ENCODE assay signal across 13 cellular contexts in the genomic region with DNA sequence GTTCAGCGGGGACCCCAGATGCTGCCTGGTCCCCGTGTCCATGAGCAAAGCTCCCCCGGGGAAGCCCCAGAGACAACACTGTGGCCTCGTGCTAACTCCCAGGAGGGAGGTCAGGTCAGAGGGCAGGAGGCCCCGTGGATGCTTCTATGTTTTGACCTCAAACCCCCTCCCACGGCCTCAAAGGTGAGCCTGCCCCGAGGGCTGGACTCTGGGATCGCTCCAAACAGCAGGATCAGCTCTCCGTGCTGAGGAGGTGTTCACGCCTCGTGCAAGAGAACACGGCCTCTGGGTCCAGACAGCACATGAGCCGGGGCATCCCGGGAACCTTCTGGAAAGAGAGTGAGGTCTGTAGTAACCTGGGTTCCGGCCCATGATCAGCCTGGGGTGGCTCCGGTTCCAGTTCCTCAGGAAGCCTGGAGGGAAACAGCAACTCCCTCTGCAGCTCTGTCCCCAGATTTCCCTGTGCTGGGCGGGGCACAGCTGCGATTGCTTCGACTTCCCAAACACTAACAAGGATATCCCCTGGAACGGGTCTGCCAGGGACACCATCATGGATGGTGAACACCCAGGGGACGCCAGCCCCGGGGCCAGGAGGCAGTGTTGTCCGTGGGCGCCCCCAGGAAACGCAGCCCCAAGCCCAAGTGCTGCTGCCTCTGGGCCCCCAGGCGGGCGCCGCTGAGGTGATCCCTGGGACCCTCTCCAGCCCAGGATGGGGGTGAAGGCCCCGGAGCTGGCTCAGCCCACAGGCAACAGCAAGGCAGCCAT. TPM values are rescaled to one million over a fixed set of nuclear protein-coding genes. Genes with fewer than 3 reads are reported as not detected.
DNase-seq lines count a peak whose midpoint lies in the region; ATAC-seq and TF ChIP-seq lines count a peak whose summit lies in the region.
"Had no signal": no experiment of that assay in that cellular context is flagged by ENCODE, and none has a peak within 500 bp of the region (broad histone marks: within the 10 kb centered on the region; RNA-seq: fewer than 3 reads in every experiment).

No MANE protein-coding gene starts in this region.

- POLR2A ChIA-PET in CD8-positive, alpha-beta memory T cell (lab: Charles Lee): no interaction called here
- POLR2A ChIA-PET in activated CD8-positive, alpha-beta T cell treated with anti-CD3 and anti-CD28 coated beads, Interleukin-2, amount 10 ng/mL, durations not matched to agents 7 days and 5 days (lab: Charles Lee): interaction anchor here (0.6 kb wide), 1 partner anchor 382 kb away, joined by 4 read pairs; no protein-coding TSS in a partner anchor

- no peak overlapping the region for H2AFZ ChIP-seq in H9 (ENCODE audit: low read length)

- no peaks in the 10 kb centered on the region for H4K20me1 ChIP-seq in H9 (ENCODE audit: control insufficient read depth, insufficient read depth, insufficient read length)

- H3K79me1 ChIP-seq in H9 (ENCODE audit: insufficient read depth, low read depth, low read length, poor library complexity, severe bottlenecking): no peaks in the 10 kb centered on the region

- no peak overlapping the region for H3K56ac ChIP-seq in H9 (ENCODE audit: insufficient read length, low read depth, low read length)

- no peak overlapping the region for H2BK120ac ChIP-seq in H9 (ENCODE audit: low read depth, low read length, poor library complexity, severe bottlenecking)

- peaks cover 57% of the 10 kb centered on the region for H3K27me3 Mint-ChIP-seq in H9 (ENCODE audit: low read depth)
- H3K27me3 Mint-ChIP-seq in CD8-positive, alpha-beta memory T cell: peaks cover 4 to 25% of the 10 kb centered on the region in 2 donors
- H3K27me3 Mint-ChIP-seq in activated CD8-positive, alpha-beta T cell treated with anti-CD3 and anti-CD28 coated beads, Interleukin-2, amount 10 ng/mL, durations not matched to agents 7 days and 5 days (ENCODE audit: low read depth): peaks cover 7% of the 10 kb centered on the region

- H3K27ac ChIP-seq in H9 (ENCODE audit: insufficient read length, low read depth, low read length) (no peak overlapping the region), dorsolateral prefrontal cortex (peak overlapping the region in 44 of 59 donors; percentile 13 to 86 (median 70)), right lobe of liver (peak overlapping the region; percentile 47 to 89 (median 87)), stomach smooth muscle (ENCODE audit: low read length) (peak overlapping the region; percentile 84)
- no peak overlapping the region for H3K27ac ChIP-seq in CD8-positive, alpha-beta memory T cell (ENCODE audit: low read depth, low read length)

- no peaks in the 10 kb centered on the region; the same call in 1 of the 2 replicates for H3K27me3 ChIP-seq in H9 (ENCODE audit: insufficient read depth, low read length)
- no peaks in the 10 kb centered on the region for H3K27me3 ChIP-seq in dorsolateral prefrontal cortex
- H3K27me3 ChIP-seq in right lobe of liver: no peaks in the 10 kb centered on the region
- no peaks in the 10 kb centered on the region for H3K27me3 ChIP-seq in stomach smooth muscle (ENCODE audit: control insufficient read depth in 1 of 2, insufficient read depth in 2 of 2, low read length in 2 of 2)
- no peaks in the 10 kb centered on the region for H3K27me3 ChIP-seq in CD8-positive, alpha-beta memory T cell (ENCODE audit: insufficient read depth, low read length, poor library complexity, severe bottlenecking)

- no peak overlapping the region for H3T11ph ChIP-seq in H9 (ENCODE audit: low read length)

- H3K14ac ChIP-seq in H9 (ENCODE audit: insufficient read depth, low read length): no peak overlapping the region; the same call in 1 of the 2 replicates

- WGBS in H9 (ENCODE audit: extremely low coverage, insufficient read length, low lambda C conversion rate): no CpG with 5 or more reads among the region's 29 CpGs
- WGBS in right lobe of liver (ENCODE audit: insufficient coverage, low coverage, low lambda C conversion rate, missing lambda C conversion rate): 0% methylated on average over 1 of the region's 29 CpGs

- no peak overlapping the region for H2BK15ac ChIP-seq in H9 (ENCODE audit: low read depth, low read length)

- H3K23me2 ChIP-seq in H9 (ENCODE audit: insufficient read length, low read depth, low read length, poor library complexity, severe bottlenecking): peaks cover 14% of the 10 kb centered on the region

- H3K4me1 Mint-ChIP-seq in H9: peaks cover 30 to 33% of the 10 kb centered on the region in 2 experiments
- no peaks in the 10 kb centered on the region for H3K4me1 Mint-ChIP-seq in CD8-positive, alpha-beta memory T cell
- H3K4me1 Mint-ChIP-seq in activated CD8-positive, alpha-beta T cell treated with anti-CD3 and anti-CD28 coated beads, Interleukin-2, amount 10 ng/mL, durations not matched to agents 7 days and 5 days (ENCODE audit: low read depth): no peaks in the 10 kb centered on the region
- H3K4me1 Mint-ChIP-seq: T-cell had no signal

- H2BK12ac ChIP-seq in H9 (ENCODE audit: insufficient read length, low read depth, low read length): no peak overlapping the region

- H3K23ac ChIP-seq in H9 (ENCODE audit: insufficient read length, low read depth, low read length): no peak overlapping the region

- H4K5ac ChIP-seq in H9 (ENCODE audit: insufficient read length, low read depth, low read length): no peak overlapping the region

- H3K4me3 ChIP-seq in dorsolateral prefrontal cortex (no peak overlapping the region), right lobe of liver (peak overlapping the region in 2 of 3 donors; percentile 34 to 37), stomach smooth muscle (ENCODE audit: low read length in 2 of 2) (peak overlapping the region in 1 of 2 donors; percentile 44)
- H3K4me3 ChIP-seq in CD8-positive, alpha-beta memory T cell (ENCODE audit: low read length): no peak overlapping the region

- no peak overlapping the region for H2BK5ac ChIP-seq in H9 (ENCODE audit: insufficient read length, low read length)

- CTCF ChIA-PET in CD8-positive, alpha-beta memory T cell (lab: Charles Lee): no interaction called here
- CTCF ChIA-PET in activated CD8-positive, alpha-beta T cell treated with anti-CD3 and anti-CD28 coated beads, Interleukin-2, amount 10 ng/mL, durations not matched to agents 7 days and 5 days (lab: Charles Lee): no interaction called here

- H4K8ac ChIP-seq in H9 (replicated peaks; ENCODE audit: insufficient read length, low read depth, low read length): no peak overlapping the region

- no peak overlapping the region for H3K4ac ChIP-seq in H9 (ENCODE audit: low read depth, low read length)

- H3K9ac ChIP-seq in H9 (ENCODE audit: extremely low read depth, insufficient read length, low read length) (no peak overlapping the region), stomach smooth muscle (ENCODE audit: low read length in 2 of 2) (peak overlapping the region; percentile 20 to 47)

- TF ChIP-seq POLR2A in right lobe of liver (IDR thresholded peaks at IDR 0.05): no peak

- no peak overlapping the region for H3K27ac Mint-ChIP-seq in H9
- no peak overlapping the region for H3K27ac Mint-ChIP-seq in CD8-positive, alpha-beta memory T cell
- H3K27ac Mint-ChIP-seq in activated CD8-positive, alpha-beta T cell treated with anti-CD3 and anti-CD28 coated beads, Interleukin-2, amount 10 ng/mL, durations not matched to agents 7 days and 5 days: no peak overlapping the region

- no peaks in the 10 kb centered on the region for H3K36me3 Mint-ChIP-seq in H9 (ENCODE audit: insufficient read depth in 1 of 3, low read depth in 3 of 3)
- H3K36me3 Mint-ChIP-seq in CD8-positive, alpha-beta memory T cell: no peaks in the 10 kb centered on the region
- H3K36me3 Mint-ChIP-seq in activated CD8-positive, alpha-beta T cell treated with anti-CD3 and anti-CD28 coated beads, Interleukin-2, amount 10 ng/mL, durations not matched to agents 7 days and 5 days (ENCODE audit: low read depth): no peaks in the 10 kb centered on the region
- H3K36me3 Mint-ChIP-seq: T-cell had no signal

- peak overlapping the region; percentile 59 for H3K4me2 ChIP-seq in H9 (ENCODE audit: insufficient read depth, insufficient read length, low read length)

- H3K18ac ChIP-seq in H9 (ENCODE audit: insufficient read length, low read depth, low read length): no peak overlapping the region

- no peak for ATAC-seq in right lobe of liver
- ATAC-seq in activated CD8-positive, alpha-beta T cell treated with anti-CD3 and anti-CD28 coated beads, Interleukin-2, amount 10 ng/mL, durations not matched to agents 7 days and 5 days: no peak
- ATAC-seq: T-cell had no signal

- peak overlapping the region; percentile 70 to 88 for H3K4me3 Mint-ChIP-seq in H9
- H3K4me3 Mint-ChIP-seq in CD8-positive, alpha-beta memory T cell: no peak overlapping the region
- H3K4me3 Mint-ChIP-seq in activated CD8-positive, alpha-beta T cell treated with anti-CD3 and anti-CD28 coated beads, Interleukin-2, amount 10 ng/mL, durations not matched to agents 7 days and 5 days: no peak overlapping the region

- H4K91ac ChIP-seq in H9 (ENCODE audit: insufficient read length, low read depth, low read length): no peak overlapping the region

- no peaks in the 10 kb centered on the region; a peak in 1 of 5 replicates for H3K9me3 Mint-ChIP-seq in H9
- no peaks in the 10 kb centered on the region for H3K9me3 Mint-ChIP-seq in CD8-positive, alpha-beta memory T cell
- no peaks in the 10 kb centered on the region for H3K9me3 Mint-ChIP-seq in activated CD8-positive, alpha-beta T cell treated with anti-CD3 and anti-CD28 coated beads, Interleukin-2, amount 10 ng/mL, durations not matched to agents 7 days and 5 days (ENCODE audit: insufficient read depth)
- H3K9me3 Mint-ChIP-seq: T-cell had no signal

- TF ChIP-seq CTCF in H9 (conservative IDR thresholded peaks at IDR 0.05) (no peak), dorsolateral prefrontal cortex (IDR thresholded peaks at IDR 0.05 in 54 of 56, conservative IDR thresholded peaks at IDR 0.05 in 2 of 56; ENCODE audit: low read depth in 1 of 56, partially characterized antibody in 56 of 56) (no peak), right lobe of liver (IDR thresholded peaks at IDR 0.05) (no peak)

- H3K79me2 ChIP-seq in H9 (ENCODE audit: insufficient read depth, low read length): no peaks in the 10 kb centered on the region

- intact Hi-C loops in dorsolateral prefrontal cortex (cut with DNase I): no loop called here
- intact Hi-C loops in right lobe of liver (cut with DNase I): no loop called here

- H2AK5ac ChIP-seq in H9 (ENCODE audit: insufficient read length, low read length): no peak overlapping the region

- H3K9me3 ChIP-seq in H9 (ENCODE audit: control insufficient read depth, low read depth, low read length) (no peaks in the 10 kb centered on the region), right lobe of liver (no peaks in the 10 kb centered on the region), stomach smooth muscle (ENCODE audit: control insufficient read depth in 2 of 2, low read length in 2 of 2) (no peaks in the 10 kb centered on the region)
- no peaks in the 10 kb centered on the region for H3K9me3 ChIP-seq in CD8-positive, alpha-beta memory T cell (ENCODE audit: low read length)

- H3K4me1 ChIP-seq in H9 (ENCODE audit: insufficient read depth, low read length) (peaks cover 4% of the 10 kb centered on the region; the same call in 1 of the 2 replicates), right lobe of liver (peaks cover 3 to 33% (median 17%) of the 10 kb centered on the region in 4 donors), stomach smooth muscle (ENCODE audit: control insufficient read depth, insufficient read depth, low read length) (peaks cover 75% of the 10 kb centered on the region)
- no peaks in the 10 kb centered on the region for H3K4me1 ChIP-seq in CD8-positive, alpha-beta memory T cell (ENCODE audit: insufficient read depth, low read length)

- no peak overlapping the region for H2BK20ac ChIP-seq in H9 (ENCODE audit: low read depth, low read length, poor library complexity, severe bottlenecking)

- DNase-seq in H9: no peak
- DNase-seq in dorsolateral prefrontal cortex: peak in 4 of 10 donors; percentile 23 to 35 (median 34)
- peak in 2 of 3 donors; percentile 48 to 54 for DNase-seq in right lobe of liver
- DNase-seq in NCI-H2171 treated with DMSO at 0.1 percent for 48 hours (lab: John Stamatoyannopoulos, UW): no peak
- DNase-seq in CD8-positive, alpha-beta memory T cell: no peak
- DNase-seq in medulla oblongata (ENCODE audit: extremely low spot score): no peak
- no peak for DNase-seq in activated CD8-positive, alpha-beta T cell treated with anti-CD3 and anti-CD28 coated beads, Interleukin-2, amount 10 ng/mL, durations not matched to agents 7 days and 5 days
- DNase-seq: activated CD8-positive, alpha-beta memory T cell treated with anti-CD3 and anti-CD28 coated beads, Interleukin-2, amount 50 U/mL, for 4 hours; central memory CD4-positive, alpha-beta T cell; DMS 273 treated with DMSO at 0.1 percent for 48 hours; NCI-H82 had no signal

- H3K36me3 ChIP-seq in right lobe of liver (no peaks in the 10 kb centered on the region), stomach smooth muscle (ENCODE audit: control insufficient read depth in 2 of 2, insufficient read depth in 2 of 2, low read length in 2 of 2) (no peaks in the 10 kb centered on the region)
- H3K36me3 ChIP-seq in CD8-positive, alpha-beta memory T cell (ENCODE audit: insufficient read depth, low read length): no peaks in the 10 kb centered on the region

RNA-seq across cellular contexts. Expression of a gene that starts 18.0 kb away (rescaled TPM):
- total RNA-seq in H9 (2021) (17.7 and 19.1 TPM in 2 replicates), dorsolateral prefrontal cortex (10 to 100 TPM; 29.1 to 74.1 (median 54.8) TPM), right lobe of liver (10 to 100 TPM; 12.5 to 24.6 (median 16.9) TPM)
- total RNA-seq in CD8-positive, alpha-beta memory T cell: 1 to 10 TPM; 4.8 to 6.1 TPM
- 1.1 TPM for polyA plus RNA-seq in CD8-positive, alpha-beta memory T cell
- 1 to 10 TPM; 9.9 TPM for total RNA-seq in activated CD8-positive, alpha-beta T cell treated with anti-CD3 and anti-CD28 coated beads, Interleukin-2, amount 10 ng/mL, durations not matched to agents 7 days and 5 days

Comparison
In these comparisons a context has a peak if more than half of its experiments do, and no peak if none do; other contexts are left out.
1. DNase-seq: peak in right lobe of liver (2 of 3); none in H9 (single experiment), NCI-H2171 treated with DMSO at 0.1 percent for 48 hours (single experiment), CD8-positive, alpha-beta memory T cell (0 of 5), medulla oblongata (single experiment) and activated CD8-positive, alpha-beta T cell treated with anti-CD3 and anti-CD28 coated beads, Interleukin-2, amount 10 ng/mL, durations not matched to agents 7 days and 5 days (single experiment).
2. H3K27ac ChIP-seq: peak in dorsolateral prefrontal cortex (44 of 59), right lobe of liver (3 of 3) and stomach smooth muscle (single experiment); none in H9 (single experiment) and CD8-positive, alpha-beta memory T cell (single experiment).
3. H3K4me3 Mint-ChIP-seq: peak in H9 (2 of 2); none in CD8-positive, alpha-beta memory T cell (0 of 7) and activated CD8-positive, alpha-beta T cell treated with anti-CD3 and anti-CD28 coated beads, Interleukin-2, amount 10 ng/mL, durations not matched to agents 7 days and 5 days (single experiment).
4. H3K4me3 ChIP-seq: peak in right lobe of liver (2 of 3); none in dorsolateral prefrontal cortex (0 of 59) and CD8-positive, alpha-beta memory T cell (single experiment).